In the genomic region with DNA sequence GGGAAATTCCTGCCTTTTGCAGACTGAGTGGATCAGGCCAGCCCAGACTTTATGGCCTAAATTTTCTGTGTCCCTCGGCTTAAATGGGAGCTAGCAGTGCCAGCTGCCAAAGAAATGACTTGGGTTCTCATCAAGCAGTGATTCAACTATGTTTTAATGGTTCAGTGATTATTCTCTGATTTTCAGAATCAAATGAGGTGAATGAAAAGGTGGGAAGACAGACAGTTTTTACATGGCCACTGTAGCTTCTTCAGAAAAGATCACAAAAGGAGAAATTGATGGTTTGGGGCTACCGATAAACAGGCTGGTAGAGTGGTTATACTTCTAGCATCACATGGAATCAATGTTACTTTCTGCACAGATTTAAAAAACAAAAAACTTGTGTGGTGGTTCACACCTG, we compare ENCODE assay signal across 30 cellular contexts.
"Had no signal": no experiment of that assay in that cellular context is flagged by ENCODE, and none has a peak within 500 bp of the region (broad histone marks: within the 10 kb centered on the region; RNA-seq: fewer than 3 reads in every experiment).

No MANE protein-coding gene starts in this region.

- H3K4me3 Mint-ChIP-seq: activated CD4-positive, alpha-beta memory T cell treated with anti-CD3 and anti-CD28 coated beads for 36 hours; activated naive CD4-positive, alpha-beta T cell treated with anti-CD3 and anti-CD28 coated beads, Interleukin-2, amount 10 ng/mL, durations not matched to agents 7 days and 5 days; activated naive CD8-positive, alpha-beta T cell; central memory CD8-positive, alpha-beta T cell; T-helper 1 cell treated with Interleukin-12 subunit alpha and Interleukin-12 subunit beta and Interleukin-4 antibody, amounts not matched to agents 30 μg/mL and 1 μg/mL, for 36 hours; T-helper 2 cell treated with Interferon-gamma antibody and Interleukin-4, amounts not matched to agents 5 μg/mL and 100 μg/mL, for 36 hours; WTC11 had no signal

- H3K27ac Mint-ChIP-seq: activated CD4-positive, alpha-beta memory T cell treated with anti-CD3 and anti-CD28 coated beads for 36 hours; activated naive CD4-positive, alpha-beta T cell treated with anti-CD3 and anti-CD28 coated beads, Interleukin-2, amount 10 ng/mL, durations not matched to agents 7 days and 5 days; activated naive CD8-positive, alpha-beta T cell; T-helper 1 cell treated with Interleukin-12 subunit alpha and Interleukin-12 subunit beta and Interleukin-4 antibody, amounts not matched to agents 30 μg/mL and 1 μg/mL, for 36 hours; T-helper 2 cell treated with Interferon-gamma antibody and Interleukin-4, amounts not matched to agents 5 μg/mL and 100 μg/mL, for 36 hours; WTC11 had no signal

- H3K9me3 Mint-ChIP-seq: activated CD4-positive, alpha-beta memory T cell treated with anti-CD3 and anti-CD28 coated beads for 36 hours; activated naive CD4-positive, alpha-beta T cell treated with anti-CD3 and anti-CD28 coated beads, Interleukin-2, amount 10 ng/mL, durations not matched to agents 7 days and 5 days; central memory CD8-positive, alpha-beta T cell; T-helper 1 cell treated with Interleukin-12 subunit alpha and Interleukin-12 subunit beta and Interleukin-4 antibody, amounts not matched to agents 30 μg/mL and 1 μg/mL, for 36 hours; T-helper 2 cell treated with Interferon-gamma antibody and Interleukin-4, amounts not matched to agents 5 μg/mL and 100 μg/mL, for 36 hours had no signal

- DNase-seq: activated CD4-positive, alpha-beta memory T cell treated with anti-CD3 and anti-CD28 coated beads for 36 hours; activated CD4-positive, alpha-beta T cell treated with anti-CD3 and anti-CD28 coated beads for 4 hours; activated CD4-positive, alpha-beta T cell treated with anti-CD3 and anti-CD28 coated beads, Interleukin-2, amount 50 U/mL, for 1 hour; activated CD8-positive, alpha-beta memory T cell treated with anti-CD3 and anti-CD28 coated beads, Interleukin-2, amount 50 U/mL, for 48 hours; activated effector memory CD4-positive, alpha-beta T cell treated with Interleukin-2 at 50 U/mL for 16 hours; activated naive CD4-positive, alpha-beta T cell treated with anti-CD3 and anti-CD28 coated beads, Interleukin-2, amount 10 ng/mL, durations not matched to agents 7 days and 5 days; activated T-cell treated with anti-CD3 and anti-CD28 coated beads, Interleukin-2, amount 50 U/mL, for 48 hours; amniotic stem cell; aorta; NCI-H1092 treated with DMSO at 0.1 percent for 48 hours; NCI-H146; NCI-H1930; NCI-H2081 treated with DMSO at 0.1 percent for 48 hours; NCI-H226; NCI-H524 treated with DMSO at 0.1 percent for 48 hours; NCI-H748 treated with DMSO at 0.1 percent for 48 hours; NK-92 treated with Interleukin-12 subunit alpha and Interleukin-12 subunit beta, amount 100 ng/mL, for 24 hours; PC-3; Peyer's patch; RPMI8226; SHP77 treated with DMSO at 0.1 percent for 48 hours; SK-N-SH had no signal

- H3K27ac ChIP-seq: cardiac muscle cell, Peyer's patch, SJSA1 had no signal

- ATAC-seq: activated CD4-positive, CD25-positive, alpha-beta regulatory T cell treated with anti-CD3 and anti-CD28 coated beads, Interleukin-2, amount 50 U/mL, for 24 hours; PC-3; WTC11 had no signal

- H3K36me3 Mint-ChIP-seq: activated CD4-positive, alpha-beta memory T cell treated with anti-CD3 and anti-CD28 coated beads for 36 hours; activated naive CD4-positive, alpha-beta T cell treated with anti-CD3 and anti-CD28 coated beads, Interleukin-2, amount 10 ng/mL, durations not matched to agents 7 days and 5 days; activated naive CD8-positive, alpha-beta T cell had no signal

- H3K27me3 Mint-ChIP-seq: activated CD4-positive, alpha-beta memory T cell treated with anti-CD3 and anti-CD28 coated beads for 36 hours; activated naive CD4-positive, alpha-beta T cell treated with anti-CD3 and anti-CD28 coated beads, Interleukin-2, amount 10 ng/mL, durations not matched to agents 7 days and 5 days; activated naive CD8-positive, alpha-beta T cell; central memory CD8-positive, alpha-beta T cell had no signal

- H3K4me1 Mint-ChIP-seq: activated naive CD4-positive, alpha-beta T cell treated with anti-CD3 and anti-CD28 coated beads, Interleukin-2, amount 10 ng/mL, durations not matched to agents 7 days and 5 days; central memory CD8-positive, alpha-beta T cell; WTC11 had no signal
